Comparison of ENCODE assay signal across 24 cellular contexts in the genomic region with DNA sequence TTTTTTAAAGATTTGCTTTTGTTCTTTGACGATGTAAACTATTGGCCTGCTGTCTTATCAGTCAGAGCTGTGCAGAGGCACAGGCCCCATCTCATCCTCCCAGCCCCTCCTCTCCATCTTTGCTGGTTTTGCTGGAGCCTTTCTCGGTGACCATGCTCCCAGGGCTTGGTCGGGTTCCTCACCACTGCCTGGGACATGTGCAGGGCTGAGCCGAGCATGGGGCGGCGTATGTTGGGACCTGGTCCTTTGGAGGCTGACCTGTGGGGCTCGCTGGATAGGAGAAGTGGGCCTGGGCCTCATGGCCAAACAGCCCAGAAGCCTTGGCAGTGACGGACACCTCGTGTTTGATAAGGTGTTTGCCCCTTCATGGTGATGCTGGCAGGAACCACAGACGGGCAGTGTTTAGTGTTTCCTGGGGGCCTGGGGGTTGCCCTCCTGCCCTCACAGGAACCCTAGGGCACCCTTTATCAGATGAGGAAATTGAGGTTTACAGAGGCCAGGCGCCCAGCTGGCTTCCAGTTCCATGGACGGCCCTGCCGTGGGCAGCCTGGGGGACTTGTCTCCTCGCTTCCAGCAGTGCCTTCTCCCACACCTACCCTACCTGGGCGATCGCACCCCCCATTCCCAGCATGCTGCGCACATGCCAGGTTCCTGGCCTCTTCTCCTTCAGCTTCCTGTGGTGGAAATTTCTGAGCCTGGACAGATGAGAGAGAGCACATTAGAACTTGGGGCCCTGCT. TPM values are rescaled to one million over a fixed set of nuclear protein-coding genes. Genes with fewer than 3 reads are reported as not detected.
"Had no signal": no experiment of that assay in that cellular context is flagged by ENCODE, and none has a peak within 500 bp of the region (broad histone marks: within the 10 kb centered on the region; RNA-seq: fewer than 3 reads in every experiment).

No MANE protein-coding gene starts in this region.

- H3K27ac Mint-ChIP-seq: naive thymus-derived CD4-positive, alpha-beta T cell; progenitor cell of endocrine pancreas; stimulated activated memory B cell treated with anti-CD40 and anti-IgM and Interleukin-4, amounts not matched to agents 10 μg/mL and 1 μg/mL and 100 μg/mL, for 72 hours; stimulated activated naive CD8-positive, alpha-beta T cell treated with anti-CD3 and anti-CD28 coated beads, Interleukin-15, Interleukin-2, amounts not matched to agents 100 ng/mL and 50 ng/mL, for 24 hours had no signal

- H3K27me3 Mint-ChIP-seq: naive thymus-derived CD4-positive, alpha-beta T cell; progenitor cell of endocrine pancreas; stimulated activated memory B cell treated with anti-CD40 and anti-IgM and Interleukin-4, amounts not matched to agents 10 μg/mL and 1 μg/mL and 100 μg/mL, for 72 hours; stimulated activated naive CD8-positive, alpha-beta T cell treated with anti-CD3 and anti-CD28 coated beads, Interleukin-15, Interleukin-2, amounts not matched to agents 100 ng/mL and 50 ng/mL, for 24 hours had no signal

- H3K4me3 Mint-ChIP-seq: naive thymus-derived CD4-positive, alpha-beta T cell; stimulated activated memory B cell treated with anti-CD40 and anti-IgM and Interleukin-4, amounts not matched to agents 10 μg/mL and 1 μg/mL and 100 μg/mL, for 72 hours; stimulated activated naive CD8-positive, alpha-beta T cell treated with anti-CD3 and anti-CD28 coated beads, Interleukin-15, Interleukin-2, amounts not matched to agents 100 ng/mL and 50 ng/mL, for 24 hours had no signal

- H3K4me1 Mint-ChIP-seq: stimulated activated memory B cell treated with anti-CD40 and anti-IgM and Interleukin-4, amounts not matched to agents 10 μg/mL and 1 μg/mL and 100 μg/mL, for 72 hours had no signal

- ATAC-seq: gastroesophageal sphincter; left lobe of liver; naive thymus-derived CD4-positive, alpha-beta T cell; pancreas; right cardiac atrium; stimulated activated memory B cell treated with anti-CD40 and anti-IgM and Interleukin-4, amounts not matched to agents 10 μg/mL and 1 μg/mL and 100 μg/mL, for 72 hours; upper lobe of right lung had no signal

- DNase-seq: effector memory CD4-positive, alpha-beta T cell; esophagus squamous epithelium; foreskin fibroblast; glutamatergic neuron; islet precursor cell; mammary epithelial cell; naive thymus-derived CD4-positive, alpha-beta T cell; nucleus accumbens; small intestine; stimulated activated CD4-positive, alpha-beta T cell treated with anti-CD3 and anti-CD28 coated beads, Interleukin-2, amount 100 ng/mL, for 48 hours; testis; upper lobe of right lung had no signal

- H3K9me3 Mint-ChIP-seq: stimulated activated memory B cell treated with anti-CD40 and anti-IgM and Interleukin-4, amounts not matched to agents 10 μg/mL and 1 μg/mL and 100 μg/mL, for 72 hours; stimulated activated naive CD8-positive, alpha-beta T cell treated with anti-CD3 and anti-CD28 coated beads, Interleukin-15, Interleukin-2, amounts not matched to agents 100 ng/mL and 50 ng/mL, for 24 hours had no signal

RNA-seq across cellular contexts. Expression of a gene that starts 31.2 kb away (rescaled TPM):
- total RNA-seq: epithelial cell of proximal tubule, gastroesophageal sphincter, lower leg skin, mesenteric fat pad, mononuclear cell, vagina had no signal

RNA-seq across cellular contexts. Expression of a gene that starts 38.2 kb away (rescaled TPM):
- total RNA-seq: esophagus squamous epithelium, gastroesophageal sphincter, lower leg skin, mesenteric fat pad, mononuclear cell, vagina had no signal
